Comparison of ENCODE assay signal across 8 cellular contexts in the genomic region with DNA sequence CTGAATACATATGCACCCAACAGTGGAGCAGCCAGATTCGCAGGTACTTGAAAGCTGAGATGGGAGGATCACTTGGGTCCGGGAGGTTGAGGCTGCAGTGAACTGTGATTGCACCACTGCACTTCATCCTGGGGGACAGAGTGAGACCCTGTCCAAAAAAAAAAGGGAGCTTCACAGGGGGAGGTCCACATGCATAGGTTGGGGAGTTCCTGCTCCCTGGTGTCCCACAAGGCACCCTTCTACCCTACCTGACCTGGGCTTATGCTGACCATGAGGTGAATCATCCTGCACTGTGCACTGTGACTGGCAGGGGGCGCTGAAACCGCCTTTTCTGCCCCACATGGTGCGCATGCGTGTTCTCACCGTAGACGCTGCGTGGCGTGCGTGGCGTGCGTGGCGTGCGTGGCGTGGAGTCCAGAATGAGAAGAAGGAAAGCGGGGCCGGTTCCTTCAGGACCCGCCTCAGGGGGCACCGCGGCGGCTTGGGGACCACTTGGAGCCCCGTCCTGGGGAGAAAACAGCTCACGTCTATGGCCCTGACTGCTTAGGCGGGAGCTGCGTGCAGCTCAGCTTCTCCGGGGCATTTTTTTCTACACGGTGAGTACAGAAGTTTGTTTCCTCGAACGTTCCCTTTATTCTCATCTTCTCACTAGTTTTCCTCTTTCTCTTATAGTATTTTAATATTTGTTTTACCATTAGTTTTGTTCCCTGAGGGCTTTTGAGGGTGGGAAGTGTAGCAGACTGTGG.
DNase-seq lines count a peak whose midpoint lies in the region; ATAC-seq lines count a peak whose summit lies in the region.

No MANE protein-coding gene starts in this region.

- H3K36me3 ChIP-seq in CD4-positive, CD25-positive, alpha-beta regulatory T cell (ENCODE audit: control insufficient read depth, insufficient read depth, low read length), result no peaks in the 10 kb centered on the region
- no peaks in the 10 kb centered on the region for H3K36me3 ChIP-seq in endocrine pancreas (ENCODE audit: control insufficient read depth, insufficient read depth, low read length)

- no peaks in the 10 kb centered on the region for H3K9me3 ChIP-seq in CD4-positive, CD25-positive, alpha-beta regulatory T cell (ENCODE audit: control insufficient read depth in 2 of 2, low read length in 2 of 2)
- no peaks in the 10 kb centered on the region for H3K9me3 ChIP-seq in endocrine pancreas (ENCODE audit: control insufficient read depth, low read length)

- H3K27me3 ChIP-seq in CD4-positive, CD25-positive, alpha-beta regulatory T cell (ENCODE audit: control insufficient read depth, insufficient read depth, low read length), result no peaks in the 10 kb centered on the region
- no peaks in the 10 kb centered on the region for H3K27me3 ChIP-seq in endocrine pancreas (ENCODE audit: control insufficient read depth, insufficient read depth, low read length)

- peak overlapping the region; percentile 81 to 94 (median 89) for H3K27ac Mint-ChIP-seq in CD4-positive, CD25-positive, alpha-beta regulatory T cell

- H3K4me3 Mint-ChIP-seq in CD4-positive, CD25-positive, alpha-beta regulatory T cell, result peak overlapping the region; percentile 92 to 97 (median 94)

- H3K4me1 Mint-ChIP-seq in CD4-positive, CD25-positive, alpha-beta regulatory T cell, result peaks cover 26 to 47% (median 32%) of the 10 kb centered on the region in 4 donors

- peaks cover 40% of the 10 kb centered on the region for H3K4me1 ChIP-seq in CD4-positive, CD25-positive, alpha-beta regulatory T cell (ENCODE audit: control insufficient read depth, insufficient read depth, low read length, poor library complexity, severe bottlenecking)
- H3K4me1 ChIP-seq in endocrine pancreas (ENCODE audit: control insufficient read depth, insufficient read depth, low read length), result peaks cover 16% of the 10 kb centered on the region

- H3K36me3 Mint-ChIP-seq in CD4-positive, CD25-positive, alpha-beta regulatory T cell, result peaks cover 3% of the 10 kb centered on the region

- H3K27ac ChIP-seq in CD4-positive, CD25-positive, alpha-beta regulatory T cell (ENCODE audit: insufficient read depth, low read length, poor library complexity, severe bottlenecking), result peak overlapping the region; percentile 66

- peak overlapping the region; percentile 90 for H3K9ac ChIP-seq in endocrine pancreas (ENCODE audit: control insufficient read depth, insufficient read depth, low read length)

- peak; percentile 84 to 90 (median 87) for DNase-seq in CD4-positive, CD25-positive, alpha-beta regulatory T cell
- DNase-seq in HK-2 (ENCODE audit: unreplicated experiment) (peak; percentile 93), NK-92 (lab: John Stamatoyannopoulos, UW; ENCODE audit: unreplicated experiment) (peak; percentile 58), mesenteric fat pad (ENCODE audit: low spot score) (peak; percentile 96)
- DNase-seq in activated CD8-positive, alpha-beta memory T cell treated with anti-CD3 and anti-CD28 coated beads for 4 hours (ENCODE audit: low read depth in 2 of 2), result peak; percentile 76 to 81
- DNase-seq in stimulated activated CD8-positive, alpha-beta memory T cell treated with anti-CD3 and anti-CD28 coated beads, Interleukin-15, amount 100 ng/mL, for 1 hour (ENCODE audit: low read depth), result peak; percentile 84

- no peaks in the 10 kb centered on the region for H3K27me3 Mint-ChIP-seq in CD4-positive, CD25-positive, alpha-beta regulatory T cell

- ATAC-seq in CD4-positive, CD25-positive, alpha-beta regulatory T cell (ENCODE audit: low read depth in 2 of 2), result peak; percentile 95
- peak; percentile 93 for ATAC-seq in GM19372 (IDR thresholded peaks at IDR 0.05; ENCODE audit: low read depth, unreplicated experiment)

- peak overlapping the region; percentile 96 for H3K4me3 ChIP-seq in CD4-positive, CD25-positive, alpha-beta regulatory T cell (ENCODE audit: low read depth, low read length)
- H3K4me3 ChIP-seq in endocrine pancreas (ENCODE audit: control insufficient read depth, insufficient read depth, low read length), result peak overlapping the region; percentile 90

- peaks cover 0 to 1% (median 0%) of the 10 kb centered on the region in 7 donors for H3K9me3 Mint-ChIP-seq in CD4-positive, CD25-positive, alpha-beta regulatory T cell

Comparison
In these comparisons a context has a peak if more than half of its experiments do, and no peak if none do; other contexts are left out.
1. Peak in every context shown above with its lines: DNase-seq, ATAC-seq, H3K4me3 ChIP-seq and H3K27ac ChIP-seq.